Comparison of ENCODE assay signal across 8 cellular contexts in genomic region chr1:39104158-39105060, GRCh38.
DNase-seq lines count a peak whose midpoint lies in the region; TF ChIP-seq lines count a peak whose summit lies in the region.

No MANE protein-coding gene starts in this region.

- H3K4me3 Mint-ChIP-seq in nephron progenitor cell, result peak overlapping the region; percentile 85

- H3K9me3 ChIP-seq in SJSA1 (replicated peaks), result no peaks in the 10 kb centered on the region

- H3K27ac Mint-ChIP-seq in nephron progenitor cell, result peak overlapping the region; percentile 92

- H3K27me3 ChIP-seq in SJSA1 (replicated peaks), result no peaks in the 10 kb centered on the region

- H3K36me3 ChIP-seq in SJSA1, result peaks cover 13% of the 10 kb centered on the region

- peaks cover 52% of the 10 kb centered on the region for H3K4me1 ChIP-seq in SJSA1 (replicated peaks)

- H3K36me3 Mint-ChIP-seq in nephron progenitor cell (ENCODE audit: low read depth), result no peaks in the 10 kb centered on the region

- H3K27ac ChIP-seq in SJSA1, result peak overlapping the region; percentile 70

- TF ChIP-seq CTCF in nephron progenitor cell (IDR thresholded peaks at IDR 0.05), result no peak

- H3K9me3 Mint-ChIP-seq in nephron progenitor cell, result no peaks in the 10 kb centered on the region

- peak overlapping the region; percentile 95 for H3K4me3 ChIP-seq in SJSA1

- H3K4me1 Mint-ChIP-seq in nephron progenitor cell, result peaks cover 30% of the 10 kb centered on the region

- H3K27me3 Mint-ChIP-seq in nephron progenitor cell (ENCODE audit: low read depth, poor library complexity), result no peaks in the 10 kb centered on the region

- peak; percentile 28 for DNase-seq in NCI-H2196 (lab: John Stamatoyannopoulos, UW; ENCODE audit: unreplicated experiment)
- DNase-seq in NCI-H2196 treated with DMSO at 0.1 percent for 48 hours (lab: John Stamatoyannopoulos, UW; ENCODE audit: unreplicated experiment), result no peak
- peak; percentile 54 to 68 for DNase-seq in SJSA1 (ENCODE audit: low read depth in 1 of 2, low spot score in 2 of 2)
- peak; percentile 45 for DNase-seq in fibroblast of peridontal ligament (ENCODE audit: extremely low read depth)
- peak; percentile 60 for DNase-seq in nephron progenitor cell
- no peak for DNase-seq in OCI-M2 (lab: John Stamatoyannopoulos, UW; ENCODE audit: unreplicated experiment)
- no peak for DNase-seq in stimulated activated CD8-positive, alpha-beta memory T cell treated with anti-CD3 and anti-CD28 coated beads, Interleukin-4, amount 100 ng/mL, for 48 hours
- DNase-seq in germinal center (ENCODE audit: low spot score), result no peak

Comparison
In these comparisons a context has a peak if more than half of its experiments do, and no peak if none do; other contexts are left out.
1. DNase-seq: peak in NCI-H2196 (single experiment), SJSA1 (2 of 2), fibroblast of peridontal ligament (single experiment) and nephron progenitor cell (single experiment); none in NCI-H2196 treated with DMSO at 0.1 percent for 48 hours (single experiment), OCI-M2 (single experiment), stimulated activated CD8-positive, alpha-beta memory T cell treated with anti-CD3 and anti-CD28 coated beads, Interleukin-4, amount 100 ng/mL, for 48 hours (single experiment) and germinal center (single experiment).